In genomic region chr2:241609859-241610793, GRCh38 we compare ENCODE assay signal across 1 cellular context.
A peak's percentile ranks its signal among the peaks of the same experiment; 100 is the strongest.
TF ChIP-seq lines count a peak whose summit lies in the region.

No MANE protein-coding gene starts in this region.

TF ChIP-seq in HepG2, 621 proteins besides CTCF, POLR2A, EP300 and RAD21 (continued from another document and continues in another):
- TF ChIP-seq ZNF20 (CRISPR knock-in tag; IDR thresholded peaks at IDR 0.05) = no peak
- no peak for TF ChIP-seq ZNF260 (CRISPR knock-in tag; IDR thresholded peaks at IDR 0.05; ENCODE audit: borderline replicate concordance, low read depth)
- peak; percentile 68; the same call in 1 of the 2 replicates for TF ChIP-seq GFI1 (CRISPR knock-in tag; IDR thresholded peaks at IDR 0.05; ENCODE audit: borderline replicate concordance)
- TF ChIP-seq XRCC5 (optimal IDR thresholded peaks at IDR 0.05; ENCODE audit: low read length) = peak; percentile 90
- 0 out of 2 replicates have a peak, but pooled peaks have one; percentile 38 for TF ChIP-seq ZNF333 (CRISPR knock-in tag; IDR thresholded peaks at IDR 0.05; ENCODE audit: borderline replicate concordance)
- TF ChIP-seq CAMTA2 (CRISPR knock-in tag; IDR thresholded peaks at IDR 0.05; ENCODE audit: borderline replicate concordance) = peak; percentile 20; the same call in 1 of the 2 replicates
- TF ChIP-seq ZNF691 (CRISPR knock-in tag; IDR thresholded peaks at IDR 0.05; ENCODE audit: borderline replicate concordance, low read depth) = peak; percentile 26; the same call in 1 of the 2 replicates
- no peak for TF ChIP-seq CERS6 (CRISPR knock-in tag; IDR thresholded peaks at IDR 0.05)
- 0 out of 2 replicates have a peak, but pooled peaks have one; percentile 8 for TF ChIP-seq JUN (CRISPR knock-in tag; IDR thresholded peaks at IDR 0.05)
- TF ChIP-seq ZBTB46 (CRISPR knock-in tag; IDR thresholded peaks at IDR 0.05; ENCODE audit: borderline replicate concordance) = no peak
- 0 out of 2 replicates have a peak, but pooled peaks have one; percentile 68 for TF ChIP-seq LBX2 (CRISPR knock-in tag; IDR thresholded peaks at IDR 0.05; ENCODE audit: borderline replicate concordance)
- peak; percentile 73 for TF ChIP-seq ARID5B (CRISPR knock-in tag; IDR thresholded peaks at IDR 0.05)
- peak; percentile 58; the same call in 1 of the 2 replicates for TF ChIP-seq ZNF121 (CRISPR knock-in tag; IDR thresholded peaks at IDR 0.05)
- TF ChIP-seq ZNF775 (CRISPR knock-in tag; IDR thresholded peaks at IDR 0.05; ENCODE audit: borderline replicate concordance) = no peak; the same call in 1 of the 2 replicates
- peak; percentile 95 for TF ChIP-seq ZNF772 (CRISPR knock-in tag; IDR thresholded peaks at IDR 0.05)
- TF ChIP-seq MLLT10 (CRISPR knock-in tag; IDR thresholded peaks at IDR 0.05) = no peak
- TF ChIP-seq REXO4 (CRISPR knock-in tag; IDR thresholded peaks at IDR 0.05; ENCODE audit: borderline replicate concordance) = no peak
- no peak for TF ChIP-seq ZNF180 (CRISPR knock-in tag; IDR thresholded peaks at IDR 0.05; ENCODE audit: borderline replicate concordance, low read depth)
- 0 out of 2 replicates have a peak, but pooled peaks have one; percentile 71 for TF ChIP-seq BRD4 (CRISPR knock-in tag; IDR thresholded peaks at IDR 0.05)
- TF ChIP-seq FOXA3 (CRISPR knock-in tag; IDR thresholded peaks at IDR 0.05) = peak; percentile 66
- TF ChIP-seq TCF12 (IDR thresholded peaks at IDR 0.05) = no peak
- peak; percentile 82 for TF ChIP-seq TCF12 (CRISPR knock-in tag; IDR thresholded peaks at IDR 0.05)
- TF ChIP-seq HDAC1 (CRISPR knock-in tag; IDR thresholded peaks at IDR 0.05) = peak; percentile 87
- TF ChIP-seq SAFB2 (CRISPR knock-in tag; IDR thresholded peaks at IDR 0.05; ENCODE audit: borderline replicate concordance, low read depth) = peak; percentile 99
- peak; percentile 91 for TF ChIP-seq REPIN1 (CRISPR knock-in tag; IDR thresholded peaks at IDR 0.05; ENCODE audit: borderline replicate concordance, low read depth)
- peak; percentile 94 for TF ChIP-seq SPEN (CRISPR knock-in tag; IDR thresholded peaks at IDR 0.05; ENCODE audit: low read depth)
- TF ChIP-seq ZNF605 (CRISPR knock-in tag; IDR thresholded peaks at IDR 0.05) = peak; percentile 77; the same call in 1 of the 2 replicates
- TF ChIP-seq RFXANK (CRISPR knock-in tag; IDR thresholded peaks at IDR 0.05) = 0 out of 2 replicates have a peak, but pooled peaks have one; percentile 68
- peak; percentile 72; the same call in 1 of the 2 replicates for TF ChIP-seq ZNF547 (CRISPR knock-in tag; IDR thresholded peaks at IDR 0.05)
- peak; percentile 99 for TF ChIP-seq CCDC6 (CRISPR knock-in tag; IDR thresholded peaks at IDR 0.05)
- peak; percentile 98 for TF ChIP-seq ZNF709 (CRISPR knock-in tag; IDR thresholded peaks at IDR 0.05)
- peak; percentile 78 for TF ChIP-seq REL (CRISPR knock-in tag; conservative IDR thresholded peaks at IDR 0.05)
- peak; percentile 19 for TF ChIP-seq RBM22 (optimal IDR thresholded peaks at IDR 0.05; ENCODE audit: low read length)
- peak; percentile 91 for TF ChIP-seq ZMYM4 (CRISPR knock-in tag; IDR thresholded peaks at IDR 0.05)
- peak; percentile 96 for TF ChIP-seq SP4 (CRISPR knock-in tag; IDR thresholded peaks at IDR 0.05)
- no peak for TF ChIP-seq MED8 (CRISPR knock-in tag; IDR thresholded peaks at IDR 0.05; ENCODE audit: insufficient replicate concordance)
- peak; percentile 82 for TF ChIP-seq ZNF639 (CRISPR knock-in tag; conservative IDR thresholded peaks at IDR 0.05)
- peak; percentile 63 for TF ChIP-seq SKI (IDR thresholded peaks at IDR 0.05; ENCODE audit: partially characterized antibody)
- TF ChIP-seq PREB (CRISPR knock-in tag; IDR thresholded peaks at IDR 0.05) = no peak
- TF ChIP-seq ZNF574 (CRISPR knock-in tag; IDR thresholded peaks at IDR 0.05) = peak; percentile 89
- TF ChIP-seq SIN3B (IDR thresholded peaks at IDR 0.05; ENCODE audit: low read length) = peak; percentile 29; the same call in 1 of the 2 replicates
- peak; percentile 81; the same call in 1 of the 2 replicates for TF ChIP-seq ZNF224 (CRISPR knock-in tag; IDR thresholded peaks at IDR 0.05)
- TF ChIP-seq TMF1 (CRISPR knock-in tag; IDR thresholded peaks at IDR 0.05; ENCODE audit: low read depth) = no peak
- no peak for TF ChIP-seq CENPT (CRISPR knock-in tag; IDR thresholded peaks at IDR 0.05; ENCODE audit: low read depth)
- peak; percentile 88 for TF ChIP-seq ZBTB25 (CRISPR knock-in tag; IDR thresholded peaks at IDR 0.05)
- no peak for TF ChIP-seq ZNF17 (CRISPR knock-in tag; IDR thresholded peaks at IDR 0.05)
- TF ChIP-seq ZXDC (CRISPR knock-in tag; IDR thresholded peaks at IDR 0.05) = peak; percentile 63; the same call in 1 of the 2 replicates
- TF ChIP-seq MTF2 (CRISPR knock-in tag; IDR thresholded peaks at IDR 0.05; ENCODE audit: borderline replicate concordance) = no peak
- peak; percentile 58 for TF ChIP-seq ZNF746 (CRISPR knock-in tag; IDR thresholded peaks at IDR 0.05)
